Comparison of ENCODE assay signal across 8 cellular contexts in genomic region chr10:21524526-21525366, GRCh38. TPM values are rescaled to one million over a fixed set of nuclear protein-coding genes. Genes with fewer than 3 reads are reported as not detected.
DNase-seq lines count a peak whose midpoint lies in the region; ATAC-seq lines count a peak whose summit lies in the region.

No MANE protein-coding gene starts in this region.

- H3K4me1 ChIP-seq in urinary bladder (ENCODE audit: insufficient read depth): no peaks in the 10 kb centered on the region

- ATAC-seq in GM21825 (IDR thresholded peaks at IDR 0.05; ENCODE audit: unreplicated experiment): no peak
- ATAC-seq in GM21619 (IDR thresholded peaks at IDR 0.05; ENCODE audit: unreplicated experiment): no peak

- DNase-seq in NCI-H2171 treated with DMSO at 0.1 percent for 48 hours (lab: John Stamatoyannopoulos, UW) (peak; percentile 47), NCI-H2171 (lab: John Stamatoyannopoulos, UW) (no peak), NCI-H2227 treated with DMSO at 0.1 percent for 48 hours (lab: John Stamatoyannopoulos, UW) (peak; percentile 82), cerebellar cortex (ENCODE audit: low spot score) (peak; percentile 53), medulla oblongata (ENCODE audit: extremely low spot score) (peak; percentile 76)

- peaks cover 2% of the 10 kb centered on the region for H3K36me3 ChIP-seq in urinary bladder (ENCODE audit: insufficient read depth)

- 5% methylated on average over 23 of the region's 23 CpGs for WGBS in urinary bladder

- peak overlapping the region; percentile 83 for H3K4me3 ChIP-seq in urinary bladder (ENCODE audit: low read depth, low read length)

- peak overlapping the region; percentile 100 for H3K27ac ChIP-seq in urinary bladder (ENCODE audit: low read depth)

RNA-seq across cellular contexts. Expression of gene SKIDA1, which starts 0.7 kb away (rescaled TPM):
- total RNA-seq in urinary bladder: 5.0 TPM
- polyA plus RNA-seq in urinary bladder: 0.61 TPM

RNA-seq across cellular contexts. Expression of gene MLLT10, which starts 9.3 kb away (rescaled TPM):
- total RNA-seq in urinary bladder: 109 TPM
- polyA plus RNA-seq in urinary bladder: 36.6 TPM
